In the genomic region with DNA sequence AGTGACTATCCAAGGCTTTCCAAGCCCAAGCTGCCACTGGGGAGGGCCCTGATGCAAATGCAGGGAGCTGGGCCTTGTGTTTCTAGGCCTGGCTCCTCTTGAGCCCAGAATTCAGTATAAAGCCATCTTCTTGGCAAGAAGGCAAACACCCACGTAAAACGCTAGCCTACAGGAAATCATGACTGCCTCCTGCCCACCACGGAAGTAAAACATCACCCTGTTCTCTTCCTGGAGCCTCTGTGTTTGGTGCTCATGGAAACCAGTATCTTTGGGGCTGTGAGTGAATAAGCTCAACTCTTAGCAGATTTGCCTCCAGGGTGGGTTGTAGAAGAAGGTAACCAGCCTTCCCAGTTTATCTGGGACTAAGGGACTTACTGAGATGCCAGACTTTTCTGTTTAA, we compare ENCODE assay signal across 1 cellular context.
TF ChIP-seq lines count a peak whose summit lies in the region.

No MANE protein-coding gene starts in this region.

TF ChIP-seq in HepG2, 621 proteins besides CTCF, POLR2A, EP300 and RAD21:
- TF ChIP-seq MED8 (CRISPR knock-in tag; IDR thresholded peaks at IDR 0.05; ENCODE audit: insufficient replicate concordance) (peak; percentile 13), YY1 (IDR thresholded peaks at IDR 0.05; ENCODE audit: insufficient read depth, insufficient replicate concordance, low read depth, low read length) (no peak), GTF2F1 (IDR thresholded peaks at IDR 0.05; ENCODE audit: low read length) (no peak), ZNF263 (CRISPR knock-in tag; IDR thresholded peaks at IDR 0.05) (no peak), TMF1 (CRISPR knock-in tag; IDR thresholded peaks at IDR 0.05; ENCODE audit: low read depth) (no peak)
- TF ChIP-seq, protein P1, sequence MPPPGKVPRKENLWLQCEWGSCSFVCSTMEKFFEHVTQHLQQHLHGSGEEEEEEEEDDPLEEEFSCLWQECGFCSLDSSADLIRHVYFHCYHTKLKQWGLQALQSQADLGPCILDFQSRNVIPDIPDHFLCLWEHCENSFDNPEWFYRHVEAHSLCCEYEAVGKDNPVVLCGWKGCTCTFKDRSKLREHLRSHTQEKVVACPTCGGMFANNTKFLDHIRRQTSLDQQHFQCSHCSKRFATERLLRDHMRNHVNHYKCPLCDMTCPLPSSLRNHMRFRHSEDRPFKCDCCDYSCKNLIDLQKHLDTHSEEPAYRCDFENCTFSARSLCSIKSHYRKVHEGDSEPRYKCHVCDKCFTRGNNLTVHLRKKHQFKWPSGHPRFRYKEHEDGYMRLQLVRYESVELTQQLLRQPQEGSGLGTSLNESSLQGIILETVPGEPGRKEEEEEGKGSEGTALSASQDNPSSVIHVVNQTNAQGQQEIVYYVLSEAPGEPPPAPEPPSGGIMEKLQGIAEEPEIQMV (CRISPR knock-in tag; IDR thresholded peaks at IDR 0.05; ENCODE audit: low read depth) = no peak
- TF ChIP-seq, protein P2, sequence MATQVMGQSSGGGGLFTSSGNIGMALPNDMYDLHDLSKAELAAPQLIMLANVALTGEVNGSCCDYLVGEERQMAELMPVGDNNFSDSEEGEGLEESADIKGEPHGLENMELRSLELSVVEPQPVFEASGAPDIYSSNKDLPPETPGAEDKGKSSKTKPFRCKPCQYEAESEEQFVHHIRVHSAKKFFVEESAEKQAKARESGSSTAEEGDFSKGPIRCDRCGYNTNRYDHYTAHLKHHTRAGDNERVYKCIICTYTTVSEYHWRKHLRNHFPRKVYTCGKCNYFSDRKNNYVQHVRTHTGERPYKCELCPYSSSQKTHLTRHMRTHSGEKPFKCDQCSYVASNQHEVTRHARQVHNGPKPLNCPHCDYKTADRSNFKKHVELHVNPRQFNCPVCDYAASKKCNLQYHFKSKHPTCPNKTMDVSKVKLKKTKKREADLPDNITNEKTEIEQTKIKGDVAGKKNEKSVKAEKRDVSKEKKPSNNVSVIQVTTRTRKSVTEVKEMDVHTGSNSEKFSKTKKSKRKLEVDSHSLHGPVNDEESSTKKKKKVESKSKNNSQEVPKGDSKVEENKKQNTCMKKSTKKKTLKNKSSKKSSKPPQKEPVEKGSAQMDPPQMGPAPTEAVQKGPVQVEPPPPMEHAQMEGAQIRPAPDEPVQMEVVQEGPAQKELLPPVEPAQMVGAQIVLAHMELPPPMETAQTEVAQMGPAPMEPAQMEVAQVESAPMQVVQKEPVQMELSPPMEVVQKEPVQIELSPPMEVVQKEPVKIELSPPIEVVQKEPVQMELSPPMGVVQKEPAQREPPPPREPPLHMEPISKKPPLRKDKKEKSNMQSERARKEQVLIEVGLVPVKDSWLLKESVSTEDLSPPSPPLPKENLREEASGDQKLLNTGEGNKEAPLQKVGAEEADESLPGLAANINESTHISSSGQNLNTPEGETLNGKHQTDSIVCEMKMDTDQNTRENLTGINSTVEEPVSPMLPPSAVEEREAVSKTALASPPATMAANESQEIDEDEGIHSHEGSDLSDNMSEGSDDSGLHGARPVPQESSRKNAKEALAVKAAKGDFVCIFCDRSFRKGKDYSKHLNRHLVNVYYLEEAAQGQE (IDR thresholded peaks at IDR 0.05; ENCODE audit: borderline replicate concordance in 1 of 2, low read depth in 1 of 2, low read length in 2 of 2) = no peak
